In the genomic region with DNA sequence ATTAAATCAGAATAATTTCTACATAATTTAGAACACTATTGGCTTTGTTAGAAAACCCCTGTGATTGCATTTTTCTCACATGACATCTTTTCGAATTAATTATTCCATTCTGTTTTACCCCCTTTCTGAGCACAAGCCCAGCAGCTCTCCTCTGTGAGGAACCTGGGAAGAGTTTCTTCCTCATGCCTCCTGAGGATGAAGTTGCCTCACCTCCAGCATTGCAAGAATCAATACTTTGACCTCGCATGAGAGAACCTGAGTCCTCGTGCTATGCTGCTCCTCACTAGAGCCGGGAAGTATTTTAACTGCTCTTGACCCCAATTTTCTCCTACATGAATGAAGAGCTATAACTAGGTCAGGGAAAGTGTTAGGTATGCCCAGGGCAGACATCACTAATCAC, we compare ENCODE assay signal across 24 cellular contexts.
"Had no signal": no experiment of that assay in that cellular context is flagged by ENCODE, and none has a peak within 500 bp of the region (broad histone marks: within the 10 kb centered on the region; RNA-seq: fewer than 3 reads in every experiment).

No MANE protein-coding gene starts in this region.

- H3K27ac ChIP-seq: brain microvascular endothelial cell, cardiac muscle cell had no signal

- ATAC-seq: activated CD8-positive, alpha-beta T cell treated with anti-CD3 and anti-CD28 coated beads, Interleukin-2, amount 10 ng/mL, durations not matched to agents 7 days and 5 days; T-helper 17 cell; WTC11 had no signal

- H3K4me3 ChIP-seq: cardiac muscle cell had no signal

- DNase-seq: activated CD4-positive, alpha-beta T cell treated with anti-CD3 and anti-CD28 coated beads for 48 hours; activated CD4-positive, alpha-beta T cell treated with anti-CD3 and anti-CD28 coated beads, Interleukin-2, amount 50 U/mL, for 4 hours; activated CD4-positive, CD25-positive, alpha-beta regulatory T cell treated with anti-CD3 and anti-CD28 coated beads, Interleukin-2, amount 50 U/mL, for 72 hours; activated CD8-positive, alpha-beta memory T cell treated with anti-CD3 and anti-CD28 coated beads, Interleukin-2, amount 50 U/mL, for 48 hours; activated CD8-positive, alpha-beta T cell treated with anti-CD3 and anti-CD28 coated beads, Interleukin-2, amount 10 ng/mL, durations not matched to agents 7 days and 5 days; activated effector memory CD4-positive, alpha-beta T cell treated with anti-CD3 and anti-CD28 coated beads, Interleukin-2, amount 50 U/mL, for 16 hours; activated naive CD4-positive, alpha-beta T cell treated with Interleukin-2 at 50 U/mL for 16 hours; activated naive CD8-positive, alpha-beta T cell treated with anti-CD3 and anti-CD28 coated beads for 36 hours; activated T-cell treated with anti-CD3 and anti-CD28 coated beads, Interleukin-2, amount 50 U/mL, for 1 hour; brain microvascular endothelial cell; KBM-7; NCI-H1048; NCI-H146; NCI-H187 treated with DMSO at 0.1 percent for 48 hours; NCI-H2081 treated with DMSO at 0.1 percent for 48 hours; NCI-H345; NCI-H510A; NCI-H69; NK-92 treated with Interleukin-12 subunit alpha and Interleukin-12 subunit beta, amount 100 ng/mL, for 24 hours; SIG-M5; T-helper 17 cell; T-helper 9 cell had no signal

- H3K27me3 ChIP-seq: brain microvascular endothelial cell, cardiac muscle cell had no signal

- H3K36me3 ChIP-seq: brain microvascular endothelial cell, cardiac muscle cell had no signal
